11 cellular contexts compared by ENCODE assay signal in the genomic region with DNA sequence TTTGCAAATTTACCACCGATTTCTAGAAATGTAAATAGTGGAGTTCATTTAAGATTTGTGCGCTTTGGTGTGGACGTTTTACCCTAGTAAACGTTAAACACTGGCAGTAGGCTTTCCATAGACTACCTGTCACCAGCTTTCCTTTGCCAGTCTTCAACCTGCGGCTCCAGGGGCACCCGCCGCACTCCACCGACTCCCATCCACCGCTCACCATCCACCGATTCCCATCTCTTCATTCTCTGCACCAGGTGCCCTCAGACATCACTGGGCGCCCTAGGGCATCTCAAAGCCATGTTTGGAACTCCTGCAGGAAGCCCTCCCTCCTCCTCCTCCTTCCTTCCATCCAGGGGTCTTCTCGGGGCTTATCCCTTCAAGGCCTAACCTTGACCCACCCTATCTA. TPM values are rescaled to one million over a fixed set of nuclear protein-coding genes. Genes with fewer than 3 reads are reported as not detected.
DNase-seq lines count a peak whose midpoint lies in the region; ATAC-seq, FAIRE-seq and TF ChIP-seq lines count a peak whose summit lies in the region.
"Had no signal": no experiment of that assay in that cellular context is flagged by ENCODE, and none has a peak within 500 bp of the region (broad histone marks: within the 10 kb centered on the region; RNA-seq: fewer than 3 reads in every experiment).

No MANE protein-coding gene starts in this region.

- ATAC-seq in activated T-cell treated with anti-CD3 and anti-CD28 coated beads, Interleukin-2, amount 50 U/mL, for 72 hours (replicated peaks in 1 of 2), result no peak
- no peak for ATAC-seq in activated B cell treated with CpG ODN at 0.5 μM for 24 hours (ENCODE audit: low read depth)
- no peak for ATAC-seq in GM21390 (IDR thresholded peaks at IDR 0.05; ENCODE audit: unreplicated experiment)

- H3K9ac ChIP-seq in keratinocyte (ENCODE audit: control insufficient read depth, extremely low read depth, insufficient read depth, low read length), result no peak overlapping the region

- H3K4me3 ChIP-seq in keratinocyte (ENCODE audit: control insufficient read depth in 2 of 3, extremely low read depth in 1 of 3, insufficient read depth in 2 of 3, low read depth in 1 of 3, low read length in 3 of 3), result no peak overlapping the region

- FAIRE-seq in keratinocyte (lab: Jason Lieb, UNC), result no peak

- no peak for DNase-seq in activated T-cell treated with anti-CD3 and anti-CD28 coated beads, Interleukin-2, amount 50 U/mL, for 72 hours
- no peak for DNase-seq in activated T-cell treated with anti-CD3 and anti-CD28 coated beads, Interleukin-2, amount 50 U/mL, for 1 hour
- DNase-seq in activated B cell treated with CpG ODN at 0.5 μM for 24 hours (no peak), keratinocyte (ENCODE audit: low read depth, low spot score) (no peak), substantia nigra (lab: John Stamatoyannopoulos, UW) (no peak), NCI-H1048 (lab: John Stamatoyannopoulos, UW) (no peak)
- no peak for DNase-seq in stimulated activated CD4-positive, alpha-beta T cell treated with anti-CD3 and anti-CD28 coated beads, Interleukin-2, amount 100 ng/mL, for 48 hours
- DNase-seq: AML-193, hippocampal formation, NCI-H1417 had no signal

- CTCF ChIA-PET in activated B cell treated with CpG ODN at 0.5 μM for 24 hours (lab: Charles Lee), result no interaction called here

- dilution Hi-C loops in keratinocyte (cut with MboI; ENCODE audit: extremely low pct_ligation_motif_present, low sequenced_read_pairs), result no loop called here

- H3K9me1 ChIP-seq in keratinocyte (ENCODE audit: control insufficient read depth, extremely low read depth, insufficient read depth, low read length), result no peaks in the 10 kb centered on the region

- H3K4me3 Mint-ChIP-seq in activated T-cell treated with anti-CD3 and anti-CD28 coated beads, Interleukin-2, amount 50 U/mL, for 72 hours, result peak overlapping the region; percentile 93 to 98
- H3K4me3 Mint-ChIP-seq in activated B cell treated with CpG ODN at 0.5 μM for 24 hours, result peak overlapping the region; percentile 99

- H3K27ac ChIP-seq in keratinocyte (ENCODE audit: control insufficient read depth, insufficient read depth, low read length) (no peak overlapping the region), substantia nigra (ENCODE audit: low read depth, low read length, poor library complexity, severe bottlenecking) (peak overlapping the region; percentile 84)

- H3K27ac Mint-ChIP-seq in activated T-cell treated with anti-CD3 and anti-CD28 coated beads, Interleukin-2, amount 50 U/mL, for 72 hours, result peak overlapping the region; percentile 93
- peak overlapping the region; percentile 98 for H3K27ac Mint-ChIP-seq in activated B cell treated with CpG ODN at 0.5 μM for 24 hours

- H3K4me2 ChIP-seq in keratinocyte (ENCODE audit: control insufficient read depth, extremely low read depth, insufficient read depth, low read depth, low read length), result peak overlapping the region; percentile 91

- TF ChIP-seq CTCF in activated B cell treated with CpG ODN at 0.5 μM for 24 hours (IDR thresholded peaks at IDR 0.05), result no peak
- TF ChIP-seq CTCF in keratinocyte (optimal IDR thresholded peaks at IDR 0.05 in 1 of 3, IDR thresholded peaks at IDR 0.05 in 1 of 3, conservative IDR thresholded peaks at IDR 0.05 in 1 of 3; ENCODE audit: extremely low read depth in 1 of 3, insufficient read depth in 2 of 3, low read length in 3 of 3), result no peak

- H2AFZ ChIP-seq in keratinocyte (ENCODE audit: control insufficient read depth, low read length), result no peak overlapping the region

- peaks cover 11% of the 10 kb centered on the region for H3K4me1 ChIP-seq in keratinocyte (ENCODE audit: control insufficient read depth, extremely low read depth, insufficient read depth, low read length)

- peaks cover 1% of the 10 kb centered on the region for H4K20me1 ChIP-seq in keratinocyte (ENCODE audit: control insufficient read depth, extremely low read depth, insufficient read depth, low read length)

- no peaks in the 10 kb centered on the region for H3K9me3 ChIP-seq in keratinocyte (ENCODE audit: control insufficient read depth, low read depth, low read length)

- H3K27me3 Mint-ChIP-seq in activated T-cell treated with anti-CD3 and anti-CD28 coated beads, Interleukin-2, amount 50 U/mL, for 72 hours (ENCODE audit: low read depth), result no peaks in the 10 kb centered on the region
- no peaks in the 10 kb centered on the region for H3K27me3 Mint-ChIP-seq in activated B cell treated with CpG ODN at 0.5 μM for 24 hours

- H3K9me3 Mint-ChIP-seq in activated T-cell treated with anti-CD3 and anti-CD28 coated beads, Interleukin-2, amount 50 U/mL, for 72 hours, result no peaks in the 10 kb centered on the region
- no peaks in the 10 kb centered on the region for H3K9me3 Mint-ChIP-seq in activated B cell treated with CpG ODN at 0.5 μM for 24 hours

- H3K79me2 ChIP-seq in keratinocyte (ENCODE audit: control insufficient read depth, insufficient read depth, low read length), result peaks cover 30% of the 10 kb centered on the region

- H3K36me3 Mint-ChIP-seq in activated T-cell treated with anti-CD3 and anti-CD28 coated beads, Interleukin-2, amount 50 U/mL, for 72 hours (ENCODE audit: insufficient read depth in 2 of 2), result peaks cover 0 to 2% of the 10 kb centered on the region in 2 donors
- H3K36me3 Mint-ChIP-seq in activated B cell treated with CpG ODN at 0.5 μM for 24 hours (ENCODE audit: low read depth), result peaks cover 25% of the 10 kb centered on the region

- POLR2A ChIA-PET in activated B cell treated with CpG ODN at 0.5 μM for 24 hours (lab: Charles Lee), result interaction anchor here (2.8 kb wide), 2 partner anchors 90 to 132 kb away, joined by 54 to 74 read pairs; partner anchors contain the start of gene FOXK1

- intact Hi-C loops in activated B cell treated with CpG ODN at 0.5 μM for 24 hours (cut with micrococcal nuclease), result no loop called here

- H3K36me3 ChIP-seq in keratinocyte (ENCODE audit: control insufficient read depth in 2 of 2, extremely low read depth in 1 of 2, insufficient read depth in 2 of 2, low read length in 2 of 2), result peaks cover 0 to 7% of the 10 kb centered on the region in 2 experiments

- no peaks in the 10 kb centered on the region for H3K27me3 ChIP-seq in keratinocyte (ENCODE audit: control insufficient read depth, extremely low read depth, insufficient read depth, low read length)

- H3K4me1 Mint-ChIP-seq in activated T-cell treated with anti-CD3 and anti-CD28 coated beads, Interleukin-2, amount 50 U/mL, for 72 hours (ENCODE audit: low read depth), result peaks cover 48% of the 10 kb centered on the region
- H3K4me1 Mint-ChIP-seq in activated B cell treated with CpG ODN at 0.5 μM for 24 hours, result peaks cover 41% of the 10 kb centered on the region

RNA-seq across cellular contexts. Expression of gene AP5Z1, which starts 1.4 kb away (rescaled TPM):
- total RNA-seq in activated T-cell treated with anti-CD3 and anti-CD28 coated beads, Interleukin-2, amount 50 U/mL, for 72 hours, result 10 to 100 TPM; 38.1 to 39.0 TPM
- total RNA-seq in activated B cell treated with CpG ODN at 0.5 μM for 24 hours, result 98.3 and 111 TPM in 2 replicates
- polyA plus RNA-seq in keratinocyte, result 11.9 to 31.6 TPM (median 12.6 TPM) in 3 replicates
- 10.2 TPM for polyA plus RNA-seq in keratinocyte (2011; ENCODE audit: low read depth)
- polyA plus RNA-seq in keratinocyte (2011; cell fraction: cytosol; rRNA removed), result 6.4 and 15.8 TPM in 2 replicates
- 59.7 and 85.7 TPM in 2 replicates for polyA plus RNA-seq in keratinocyte (2011; cell fraction: nucleus; rRNA removed)
- polyA plus RNA-seq in keratinocyte (2012; ENCODE audit: low replicate concordance), result 17.8 and 18.5 TPM in 2 replicates
- polyA minus RNA-seq in keratinocyte, result 7.6 to 12.4 TPM (median 11.3 TPM) in 3 replicates
- polyA minus RNA-seq in keratinocyte (2011; cell fraction: cytosol; rRNA and poly(A)+ RNA removed), result 24.2 TPM
- 35.5 and 42.9 TPM in 2 replicates for polyA minus RNA-seq in keratinocyte (2011; cell fraction: nucleus; rRNA and poly(A)+ RNA removed)
